17 cellular contexts compared by ENCODE assay signal in the genomic region with DNA sequence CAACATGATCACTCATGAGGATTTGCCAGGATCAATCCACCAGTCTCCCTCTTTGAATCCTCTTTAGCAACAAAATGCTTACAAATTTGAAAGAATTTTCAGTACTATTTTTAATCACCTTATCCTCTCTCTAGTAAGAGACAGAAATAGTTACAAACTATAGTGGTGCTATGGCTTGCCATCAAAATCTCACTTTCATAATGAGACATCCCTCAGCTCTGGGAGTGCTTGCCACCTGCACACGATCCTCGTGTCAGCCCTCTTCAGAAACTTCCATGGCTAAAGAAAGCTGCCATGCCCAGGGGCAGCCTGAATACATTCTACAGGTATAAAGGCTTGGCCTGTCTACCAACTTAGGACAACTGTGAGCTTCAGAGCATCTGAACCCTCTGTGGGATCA. TPM values are rescaled to one million over a fixed set of nuclear protein-coding genes. Genes with fewer than 3 reads are reported as not detected.
A peak's percentile ranks its signal among the peaks of the same experiment; 100 is the strongest.
DNase-seq lines count a peak whose midpoint lies in the region; ATAC-seq and TF ChIP-seq lines count a peak whose summit lies in the region.
"Had no signal": no experiment of that assay in that cellular context is flagged by ENCODE, and none has a peak within 500 bp of the region (broad histone marks: within the 10 kb centered on the region; RNA-seq: fewer than 3 reads in every experiment).

No MANE protein-coding gene starts in this region.

- POLR2A ChIA-PET in activated CD4-positive, alpha-beta T cell treated with anti-CD3 and anti-CD28 coated beads for 36 hours (lab: Charles Lee) = no interaction called here

- H3K36me3 ChIP-seq in MM.1S (replicated peaks; ENCODE audit: insufficient read depth, low read length) = no peaks in the 10 kb centered on the region
- no peaks in the 10 kb centered on the region for H3K36me3 ChIP-seq in BE2C
- H3K36me3 ChIP-seq: sigmoid colon had no signal

- peak overlapping the region; percentile 34; the same call in 1 of the 2 replicates for H3K9ac ChIP-seq in MM.1S (ENCODE audit: low read length)

- H2AFZ ChIP-seq in MM.1S (ENCODE audit: low read length) = no peak overlapping the region

- H3F3A ChIP-seq in MM.1S (ENCODE audit: insufficient read depth, low read length) = peaks cover 40% of the 10 kb centered on the region

- intact Hi-C loops in activated CD4-positive, alpha-beta T cell treated with anti-CD3 and anti-CD28 coated beads for 36 hours (cut with DNase I, micrococcal nuclease) = no loop called here

- H3K4me3 ChIP-seq in MM.1S (ENCODE audit: low read length) = peak overlapping the region; percentile 10; the same call in 1 of the 2 replicates
- H3K4me3 ChIP-seq in BE2C (ENCODE audit: low read depth, low read length) = no peak overlapping the region
- H3K4me3 ChIP-seq: K562, sigmoid colon had no signal

- peak; percentile 13 for DNase-seq in activated CD4-positive, alpha-beta T cell treated with anti-CD3 and anti-CD28 coated beads for 36 hours
- no peak for DNase-seq in activated CD4-positive, alpha-beta T cell treated with anti-CD3 and anti-CD28 coated beads, Interleukin-2, amount 50 U/mL, for 4 hours
- peak; percentile 84 for DNase-seq in MM.1S
- no peak for DNase-seq in ACHN
- no peak for DNase-seq in BE2C
- DNase-seq in DMS79 treated with DMSO at 0.1 percent for 48 hours (lab: John Stamatoyannopoulos, UW) = no peak
- DNase-seq: activated T-cell treated with anti-CD3 and anti-CD28 coated beads for 4 hours, COR-L47, foreskin keratinocyte, naive B cell, NCI-H1930, sigmoid colon had no signal

- H3K36me3 Mint-ChIP-seq in activated CD4-positive, alpha-beta T cell treated with anti-CD3 and anti-CD28 coated beads for 36 hours (ENCODE audit: low read depth) = peaks cover 2% of the 10 kb centered on the region

- H3K27me3 Mint-ChIP-seq in activated CD4-positive, alpha-beta T cell treated with anti-CD3 and anti-CD28 coated beads for 36 hours = peaks cover 15% of the 10 kb centered on the region

- no peaks in the 10 kb centered on the region for H3K9me2 ChIP-seq in MM.1S (replicated peaks; ENCODE audit: insufficient read depth, low read length)

- CTCF ChIA-PET in activated CD4-positive, alpha-beta T cell treated with anti-CD3 and anti-CD28 coated beads for 36 hours (lab: Charles Lee) = no interaction called here

- H3K9me3 ChIP-seq in MM.1S (replicated peaks; ENCODE audit: insufficient read depth, low read length) (no peaks in the 10 kb centered on the region), BE2C (no peaks in the 10 kb centered on the region)

- peaks cover 22% of the 10 kb centered on the region for H3K9me3 Mint-ChIP-seq in activated CD4-positive, alpha-beta T cell treated with anti-CD3 and anti-CD28 coated beads for 36 hours (ENCODE audit: low read depth)

- H3K79me2 ChIP-seq in MM.1S (ENCODE audit: low read length) = no peaks in the 10 kb centered on the region

- H3K27ac Mint-ChIP-seq in activated CD4-positive, alpha-beta T cell treated with anti-CD3 and anti-CD28 coated beads for 36 hours = no peak overlapping the region
- H3K27ac Mint-ChIP-seq: naive B cell had no signal

- H3K27ac ChIP-seq in MM.1S (ENCODE audit: low read length) = peak overlapping the region; percentile 85
- H3K27ac ChIP-seq: 22Rv1, foreskin keratinocyte, sigmoid colon, VCaP had no signal

- H3K4me3 Mint-ChIP-seq in activated CD4-positive, alpha-beta T cell treated with anti-CD3 and anti-CD28 coated beads for 36 hours = no peak overlapping the region
- H3K4me3 Mint-ChIP-seq: naive B cell had no signal

- no peaks in the 10 kb centered on the region for H4K20me1 ChIP-seq in MM.1S (ENCODE audit: insufficient read depth, low read length)

- no peaks in the 10 kb centered on the region for H3K27me3 ChIP-seq in MM.1S (replicated peaks; ENCODE audit: insufficient read depth, low read length)
- H3K27me3 ChIP-seq in BE2C = 0 out of 2 replicates have a peak, but pooled peaks cover 2% of the 10 kb centered on the region
- H3K27me3 ChIP-seq: foreskin keratinocyte, sigmoid colon had no signal

- in situ Hi-C loops in ACHN (cut with HindIII; ENCODE audit: low pct_ligation_motif_present, low pct_unique_long_range_greater_than_20kb, low sequenced_read_pairs) = no loop called here

- H3K4me1 ChIP-seq in MM.1S (ENCODE audit: low read length) (peaks cover 42% of the 10 kb centered on the region), BE2C (no peaks in the 10 kb centered on the region)
- H3K4me1 ChIP-seq: foreskin keratinocyte had no signal

- H3K4me1 Mint-ChIP-seq in activated CD4-positive, alpha-beta T cell treated with anti-CD3 and anti-CD28 coated beads for 36 hours = peaks cover 9% of the 10 kb centered on the region

- ATAC-seq in activated CD4-positive, alpha-beta T cell treated with anti-CD3 and anti-CD28 coated beads for 36 hours = peak; percentile 41
- peak; percentile 64 for ATAC-seq in GM21390 (IDR thresholded peaks at IDR 0.05; ENCODE audit: unreplicated experiment)
- ATAC-seq in HG03025 (IDR thresholded peaks at IDR 0.05; ENCODE audit: low FRiP score, unreplicated experiment) = peak; percentile 41
- ATAC-seq: foreskin keratinocyte, K562 had no signal

- H3K4me2 ChIP-seq in MM.1S (ENCODE audit: low read depth, low read length) = peak overlapping the region; percentile 63

- TF ChIP-seq CTCF in MM.1S (IDR thresholded peaks at IDR 0.05; ENCODE audit: low read length) (no peak), BE2C (IDR thresholded peaks at IDR 0.05; ENCODE audit: low read depth, low read length) (no peak)

RNA-seq across cellular contexts. Expression of a gene that starts 5.1 kb away (rescaled TPM):
- 100 to 1,000 TPM; 201 to 210 TPM for total RNA-seq in activated CD4-positive, alpha-beta T cell treated with anti-CD3 and anti-CD28 coated beads for 36 hours
- 119 TPM for polyA plus RNA-seq in BE2C (2012; ENCODE audit: insufficient read depth, insufficient read length, low read depth)

Comparison
In these comparisons a context has a peak if more than half of its experiments do, and no peak if none do; other contexts are left out.
1. DNase-seq: peak in activated CD4-positive, alpha-beta T cell treated with anti-CD3 and anti-CD28 coated beads for 36 hours (single experiment) and MM.1S (single experiment); none in activated CD4-positive, alpha-beta T cell treated with anti-CD3 and anti-CD28 coated beads, Interleukin-2, amount 50 U/mL, for 4 hours (0 of 2), ACHN (single experiment), BE2C (single experiment) and DMS79 treated with DMSO at 0.1 percent for 48 hours (single experiment).
2. Peak in every context shown above with its lines, with median percentiles within 50 percentile points of each other: ATAC-seq.